Comparison of ENCODE assay signal across 1 cellular context in genomic region chr14:68968721-68969120, GRCh38.
TF ChIP-seq lines count a peak whose summit lies in the region.

No MANE protein-coding gene starts in this region.

TF ChIP-seq in IMR-90, 13 proteins besides CTCF, POLR2A, EP300 and RAD21 (continued from another document):
- TF ChIP-seq BHLHE40 (IDR thresholded peaks at IDR 0.05; ENCODE audit: low read depth, low read length), result no peak
- TF ChIP-seq MAZ (IDR thresholded peaks at IDR 0.05; ENCODE audit: borderline replicate concordance, low read depth, low read length), result no peak
- no peak for TF ChIP-seq CHD1 (IDR thresholded peaks at IDR 0.05; ENCODE audit: low read depth, low read length)
- TF ChIP-seq RFX5 (IDR thresholded peaks at IDR 0.05; ENCODE audit: low read depth, low read length), result no peak
- TF ChIP-seq NFE2L2 (IDR thresholded peaks at IDR 0.05; ENCODE audit: low read depth, low read length), result no peak
- TF ChIP-seq RCOR1 (IDR thresholded peaks at IDR 0.05; ENCODE audit: insufficient replicate concordance, low read length), result no peak
- TF ChIP-seq MXI1 (IDR thresholded peaks at IDR 0.05; ENCODE audit: borderline replicate concordance, low read depth, low read length), result no peak
- TF ChIP-seq USF2 (IDR thresholded peaks at IDR 0.05; ENCODE audit: low read depth, low read length), result no peak
- no peak for TF ChIP-seq SMC3 (IDR thresholded peaks at IDR 0.05; ENCODE audit: low read depth, low read length)
- no peak for TF ChIP-seq ELK1 (IDR thresholded peaks at IDR 0.05; ENCODE audit: borderline replicate concordance, low read depth, low read length)
- no peak for TF ChIP-seq CEBPB (IDR thresholded peaks at IDR 0.05; ENCODE audit: low read depth, low read length)
